8 cellular contexts compared by ENCODE assay signal in genomic region chr5:94618029-94618492, GRCh38. TPM values are rescaled to one million over a fixed set of nuclear protein-coding genes. Genes with fewer than 3 reads are reported as not detected.
A peak's percentile ranks its signal among the peaks of the same experiment; 100 is the strongest.
DNase-seq lines count a peak whose midpoint lies in the region; ATAC-seq and TF ChIP-seq lines count a peak whose summit lies in the region.

No MANE protein-coding gene starts in this region.

- ATAC-seq in GM21528 (IDR thresholded peaks at IDR 0.05; ENCODE audit: low FRiP score, unreplicated experiment) (peak; percentile 33), HG03378 (IDR thresholded peaks at IDR 0.05; ENCODE audit: unreplicated experiment) (no peak)
- no peak for ATAC-seq in stimulated activated memory B cell treated with anti-CD40 and anti-IgM and Interleukin-4, amounts not matched to agents 10 μg/mL and 1 μg/mL and 100 μg/mL, for 72 hours

- peak overlapping the region; percentile 97 for H3K4me3 Mint-ChIP-seq in stimulated activated memory B cell treated with anti-CD40 and anti-IgM and Interleukin-4, amounts not matched to agents 10 μg/mL and 1 μg/mL and 100 μg/mL, for 72 hours

- DNase-seq in GF-D8 (lab: John Stamatoyannopoulos, UW) (peak; percentile 24), HT-29 (ENCODE audit: low spot score) (peak; percentile 67), RWPE1 (ENCODE audit: low spot score) (peak; percentile 61), choroid plexus epithelial cell (ENCODE audit: low read depth) (peak; percentile 72)

- H3K27me3 Mint-ChIP-seq in stimulated activated memory B cell treated with anti-CD40 and anti-IgM and Interleukin-4, amounts not matched to agents 10 μg/mL and 1 μg/mL and 100 μg/mL, for 72 hours, result no peaks in the 10 kb centered on the region

- POLR2A ChIA-PET in RWPE1 (lab: Yijun Ruan, JAX; ENCODE audit: low non-redundant PET), result no interaction called here

- no peaks in the 10 kb centered on the region for H3K36me3 Mint-ChIP-seq in stimulated activated memory B cell treated with anti-CD40 and anti-IgM and Interleukin-4, amounts not matched to agents 10 μg/mL and 1 μg/mL and 100 μg/mL, for 72 hours

- no peaks in the 10 kb centered on the region for H3K9me3 Mint-ChIP-seq in stimulated activated memory B cell treated with anti-CD40 and anti-IgM and Interleukin-4, amounts not matched to agents 10 μg/mL and 1 μg/mL and 100 μg/mL, for 72 hours

- H3K27me3 ChIP-seq in layer of hippocampus (ENCODE audit: control insufficient read depth, insufficient read depth, low read length), result no peaks in the 10 kb centered on the region

- H3K27ac ChIP-seq in RWPE1 (peak overlapping the region; percentile 98), layer of hippocampus (ENCODE audit: low read depth, low read length) (peak overlapping the region; percentile 36)

- H3K4me3 ChIP-seq in choroid plexus epithelial cell (ENCODE audit: low read depth, low read length), result peak overlapping the region; percentile 82

- peak overlapping the region; percentile 82 for H3K27ac Mint-ChIP-seq in stimulated activated memory B cell treated with anti-CD40 and anti-IgM and Interleukin-4, amounts not matched to agents 10 μg/mL and 1 μg/mL and 100 μg/mL, for 72 hours

- H3K4me1 Mint-ChIP-seq in stimulated activated memory B cell treated with anti-CD40 and anti-IgM and Interleukin-4, amounts not matched to agents 10 μg/mL and 1 μg/mL and 100 μg/mL, for 72 hours, result peaks cover 33% of the 10 kb centered on the region

- CTCF ChIA-PET in RWPE1 (lab: Yijun Ruan, JAX), result interaction anchor here (1.2 kb wide), 1 partner anchor 93 kb away, joined by 3 read pairs; no protein-coding TSS in a partner anchor

- TF ChIP-seq CTCF in RWPE1 (conservative IDR thresholded peaks at IDR 0.05; ENCODE audit: low read depth) (no peak), choroid plexus epithelial cell (conservative IDR thresholded peaks at IDR 0.05; ENCODE audit: low read depth, low read length) (no peak)

RNA-seq across cellular contexts. Expression of gene KIAA0825, which starts 0.3 kb away (rescaled TPM):
- 0.03 and 0.23 TPM in 2 replicates for total RNA-seq in HT-29 (2014; rRNA removed; shearing (Covaris generic))

RNA-seq across cellular contexts. Expression of gene SLF1, which starts 0.4 kb away (rescaled TPM):
- total RNA-seq in HT-29 (2014; rRNA removed; shearing (Covaris generic)), result 4.5 and 8.3 TPM in 2 replicates
